In the genomic region with DNA sequence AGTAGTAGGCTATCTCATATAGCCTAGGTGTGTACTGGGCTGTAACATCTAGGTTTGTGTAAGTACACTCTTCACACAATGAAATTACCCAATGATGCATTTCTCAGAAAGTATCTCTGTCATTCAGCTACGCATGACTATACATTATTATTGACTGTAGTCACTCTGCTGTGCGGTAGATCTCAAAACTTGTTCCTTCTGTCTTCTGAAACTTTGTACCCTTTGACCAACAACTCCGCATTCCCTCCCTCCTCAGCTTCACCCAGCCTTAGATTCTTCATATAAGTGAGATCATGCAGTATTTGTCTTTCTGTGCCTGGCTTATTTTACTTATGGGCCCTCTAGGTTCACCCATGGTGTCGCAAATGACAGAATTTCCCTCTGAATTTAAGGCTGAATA, we compare ENCODE assay signal across 24 cellular contexts.
"Had no signal": no experiment of that assay in that cellular context is flagged by ENCODE, and none has a peak within 500 bp of the region (broad histone marks: within the 10 kb centered on the region; RNA-seq: fewer than 3 reads in every experiment).

No MANE protein-coding gene starts in this region.

- H3K36me3 ChIP-seq: left lung had no signal

- H3K4me3 Mint-ChIP-seq: immature natural killer cell, mesothelial cell of epicardium, naive B cell had no signal

- H3K27ac Mint-ChIP-seq: immature natural killer cell, mesothelial cell of epicardium had no signal

- H3K27me3 Mint-ChIP-seq: naive B cell had no signal

- H3K4me3 ChIP-seq: coronary artery, dorsolateral prefrontal cortex, gastroesophageal sphincter, heart left ventricle, hepatocyte, left lung, lower lobe of right lung, mucosa of descending colon had no signal

- ATAC-seq: foreskin keratinocyte, gastroesophageal sphincter, heart left ventricle, left cardiac atrium, left lung, left ventricle myocardium superior, lower lobe of right lung, mucosa of descending colon had no signal

- H3K27me3 ChIP-seq: dorsolateral prefrontal cortex, foreskin keratinocyte, gastroesophageal sphincter, heart left ventricle, hepatocyte, left lung had no signal

- FAIRE-seq: endothelial cell of umbilical vein had no signal

- DNase-seq: dermis blood vessel endothelial cell; dorsolateral prefrontal cortex; effector CD4-positive, alpha-beta T cell; effector memory CD4-positive, alpha-beta T cell; erythroblast; foreskin keratinocyte; heart left ventricle; hypothalamus; immature natural killer cell; islet precursor cell; kidney; left cardiac atrium; left lung; left ventricle myocardium superior; lower lobe of right lung; mesenchymal stem cell; mucosa of descending colon; naive B cell had no signal

- H3K27ac ChIP-seq: coronary artery, dorsolateral prefrontal cortex, epithelial cell of prostate, foreskin keratinocyte, gastroesophageal sphincter, heart left ventricle, hepatocyte, left lung, lower lobe of right lung had no signal
